8 cellular contexts compared by ENCODE assay signal in the genomic region with DNA sequence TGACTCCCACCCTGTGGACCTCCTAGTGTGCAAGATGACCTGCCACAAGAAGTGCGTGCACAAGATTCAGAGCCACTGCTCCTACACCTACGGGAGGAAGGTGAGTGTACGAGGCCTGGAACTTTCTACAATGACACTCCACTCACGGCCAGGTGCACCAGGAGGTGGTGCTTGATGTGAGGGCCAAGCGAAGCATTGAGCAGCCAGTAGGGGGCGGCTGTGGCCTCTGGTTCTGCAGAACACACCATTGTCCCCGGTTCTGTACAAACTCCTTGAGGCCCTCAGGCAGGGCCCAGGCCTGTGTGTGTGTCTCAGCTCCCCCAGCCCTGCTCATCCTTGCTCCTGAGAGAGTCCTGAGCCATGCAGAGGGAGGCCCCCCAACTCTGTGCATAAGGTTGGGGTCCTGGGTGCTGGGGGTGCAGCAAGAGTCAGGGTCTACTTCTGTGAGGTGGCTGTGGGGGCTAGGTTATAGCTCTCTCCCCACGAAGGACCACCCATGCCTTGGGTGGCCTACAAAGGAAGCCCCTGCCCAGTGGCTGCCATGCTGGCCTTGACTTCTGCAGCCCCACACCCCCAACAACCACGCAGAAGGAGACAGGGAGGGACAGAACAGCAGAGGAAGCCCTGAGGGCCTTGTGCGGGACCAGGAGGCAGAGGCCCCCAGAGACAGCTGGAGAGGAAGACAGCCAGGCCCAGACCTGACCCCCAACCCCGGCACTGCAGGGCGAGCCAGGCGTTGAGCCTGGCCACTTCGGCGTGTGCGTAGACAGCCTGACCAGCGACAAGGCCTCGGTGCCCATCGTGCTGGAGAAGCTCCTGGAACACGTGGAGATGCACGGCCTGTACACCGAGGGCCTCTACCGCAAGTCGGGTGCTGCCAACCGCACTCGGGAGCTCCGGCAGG. TPM values are rescaled to one million over a fixed set of nuclear protein-coding genes. Genes with fewer than 3 reads are reported as not detected.
DNase-seq lines count a peak whose midpoint lies in the region; ATAC-seq and TF ChIP-seq lines count a peak whose summit lies in the region.

No MANE protein-coding gene starts in this region.

- no peak overlapping the region for H3K27ac ChIP-seq in liver (ENCODE audit: low read depth in 1 of 2, low read length in 2 of 2)

- peak; percentile 64 for DNase-seq in Calu3
- peak; percentile 18 for DNase-seq in Jurkat, Clone E6-1 (ENCODE audit: low read depth, low spot score)
- DNase-seq in central memory CD4-positive, alpha-beta T cell, result peak; percentile 56
- DNase-seq in stimulated activated CD8-positive, alpha-beta memory T cell treated with anti-CD3 and anti-CD28 coated beads, Interleukin-7, amount 100 ng/mL, for 4 hours (ENCODE audit: low read depth in 2 of 2), result peak; percentile 43

- no peaks in the 10 kb centered on the region for H3K9me3 Mint-ChIP-seq in Calu3 (ENCODE audit: low read depth, unreplicated experiment)

- no peaks in the 10 kb centered on the region for H3K27me3 ChIP-seq in liver (ENCODE audit: control insufficient read depth in 4 of 4, insufficient read depth in 4 of 4, low read length in 3 of 4)

- no peaks in the 10 kb centered on the region for H3K27me3 Mint-ChIP-seq in Calu3 (ENCODE audit: unreplicated experiment)

- WGBS in liver, result 82% methylated on average over 27 of the region's 27 CpGs

- no TSS peak for BruUV-seq in Calu3 (replicated peaks; lab: Mats Ljungman, UMichigan)

- H3K4me1 ChIP-seq in liver (ENCODE audit: control insufficient read depth in 4 of 4, insufficient read depth in 4 of 4, low read length in 3 of 4), result peaks cover 0 to 9% (median 7%) of the 10 kb centered on the region in 4 donors

- peaks cover 6 to 35% (median 10%) of the 10 kb centered on the region in 4 donors for H3K36me3 ChIP-seq in liver (ENCODE audit: control insufficient read depth in 4 of 4, insufficient read depth in 3 of 4, low read depth in 1 of 4, low read length in 3 of 4)

- H3K4me3 Mint-ChIP-seq in Calu3 (ENCODE audit: low read depth, unreplicated experiment), result no peak overlapping the region

- TF ChIP-seq CTCF in Calu3 (IDR thresholded peaks at IDR 0.05; ENCODE audit: unreplicated experiment) (peak; percentile 55), WI38 (IDR thresholded peaks at IDR 0.05; ENCODE audit: low read depth, low read length) (peak; percentile 64), liver (IDR thresholded peaks at IDR 0.05; ENCODE audit: low read depth, low read length, missing input control) (peak; percentile 56)

- intact Hi-C loops in Calu3 (cut with micrococcal nuclease; ENCODE audit: unreplicated experiment), result loop anchor here (5.0 kb wide), 1 partner anchor 77 kb away; the partner anchor contains the start of gene ANKLE1

- H3K27ac Mint-ChIP-seq in Calu3 (ENCODE audit: unreplicated experiment), result no peak overlapping the region

- peaks cover 35% of the 10 kb centered on the region for H3K36me3 Mint-ChIP-seq in Calu3 (ENCODE audit: insufficient read depth, unreplicated experiment)

- no peaks in the 10 kb centered on the region for H3K4me1 Mint-ChIP-seq in Calu3 (ENCODE audit: low read depth, unreplicated experiment)

- H3K9me3 ChIP-seq in liver (ENCODE audit: control insufficient read depth in 4 of 4, low read length in 3 of 4), result no peaks in the 10 kb centered on the region

- CTCF ChIA-PET in Calu3 (lab: Charles Lee), result no interaction called here

- TF ChIP-seq RAD21 in liver (IDR thresholded peaks at IDR 0.05), result peak; percentile 77 to 92

- ATAC-seq in HG03354 (IDR thresholded peaks at IDR 0.05; ENCODE audit: poor library complexity, severe bottlenecking, unreplicated experiment) (no peak), GM18867 (IDR thresholded peaks at IDR 0.05; ENCODE audit: unreplicated experiment) (no peak)

- H3K9ac ChIP-seq in liver (ENCODE audit: low read depth in 1 of 2, low read length in 2 of 2), result no peak overlapping the region

- no peak overlapping the region for H3K4me3 ChIP-seq in Jurkat, Clone E6-1 (ENCODE audit: low read length)
- H3K4me3 ChIP-seq in WI38 (ENCODE audit: low read depth, low read length) (no peak overlapping the region), liver (ENCODE audit: low read depth in 1 of 3, low read length in 3 of 3) (no peak overlapping the region)

TF ChIP-seq in liver, 16 proteins besides CTCF, POLR2A, EP300 and RAD21:
- TF ChIP-seq EGR1 (IDR thresholded peaks at IDR 0.05; ENCODE audit: low read depth in 2 of 2) (no peak), JUND (IDR thresholded peaks at IDR 0.05) (no peak), ZBTB33 (IDR thresholded peaks at IDR 0.05) (no peak), YY1 (IDR thresholded peaks at IDR 0.05) (no peak), HNF4A (conservative IDR thresholded peaks at IDR 0.05) (no peak), GABPA (IDR thresholded peaks at IDR 0.05 in 1 of 2, conservative IDR thresholded peaks at IDR 0.05 in 1 of 2) (no peak), MAX (IDR thresholded peaks at IDR 0.05) (no peak), FOXA2 (IDR thresholded peaks at IDR 0.05) (no peak), FOXA1 (IDR thresholded peaks at IDR 0.05) (no peak), TAF1 (conservative IDR thresholded peaks at IDR 0.05) (no peak), RXRA (IDR thresholded peaks at IDR 0.05) (no peak), SP1 (IDR thresholded peaks at IDR 0.05) (no peak), NR2F2 (IDR thresholded peaks at IDR 0.05) (no peak), HNF4G (IDR thresholded peaks at IDR 0.05) (no peak)

RNA-seq across cellular contexts. Expression of gene USE1, which starts 9.7 kb away (rescaled TPM):
- total RNA-seq in Calu3 (2022) (10.7 and 11.8 TPM in 2 replicates), liver (10 to 100 TPM in 1 of 2 donors, 1 to 10 TPM in 1; 9.6 to 13.6 TPM)
- 87.7 TPM for polyA plus RNA-seq in Jurkat, Clone E6-1 (2012; ENCODE audit: insufficient read depth, insufficient read length)
- 10 to 100 TPM; 22.6 to 27.8 TPM for polyA plus RNA-seq in liver

RNA-seq across cellular contexts. Expression of gene OCEL1, which starts 20.5 kb away (rescaled TPM):
- total RNA-seq in Calu3 (2022), result 12.1 and 12.2 TPM in 2 replicates
- polyA plus RNA-seq in Jurkat, Clone E6-1 (2012; ENCODE audit: insufficient read depth, insufficient read length), result 29.7 TPM
- 10 to 100 TPM in 1 of 2 donors, 1 to 10 TPM in 1; 4.9 to 10.5 TPM for total RNA-seq in liver
- polyA plus RNA-seq in liver, result 10 to 100 TPM; 31.1 to 32.5 TPM

RNA-seq across cellular contexts. Expression of gene NR2F6, which starts 40.2 kb away (rescaled TPM):
- total RNA-seq in Calu3 (2022) (33.5 and 34.6 TPM in 2 replicates), liver (10 to 100 TPM; 52.2 to 86.1 TPM)
- 12.4 TPM for polyA plus RNA-seq in Jurkat, Clone E6-1 (2012; ENCODE audit: insufficient read depth, insufficient read length)
- polyA plus RNA-seq in liver, result 10 to 100 TPM; 30.5 to 53.1 TPM

RNA-seq across cellular contexts. Expression of gene USHBP1, which starts 59.1 kb away (rescaled TPM):
- 0.10 and 0.26 TPM in 2 replicates for total RNA-seq in Calu3 (2022)
- not detected for polyA plus RNA-seq in Jurkat, Clone E6-1 (2012; ENCODE audit: insufficient read depth, insufficient read length)
- 1 to 10 TPM; 2.1 to 2.6 TPM for total RNA-seq in liver
- polyA plus RNA-seq in liver, result 1 to 10 TPM; 1.2 to 1.6 TPM
